8 cellular contexts compared by ENCODE assay signal in genomic region chr19:42176990-42177685, GRCh38. TPM values are rescaled to one million over a fixed set of nuclear protein-coding genes. Genes with fewer than 3 reads are reported as not detected.
DNase-seq lines count a peak whose midpoint lies in the region; ATAC-seq and TF ChIP-seq lines count a peak whose summit lies in the region.

No MANE protein-coding gene starts in this region.

- no peaks in the 10 kb centered on the region for H3K9me3 ChIP-seq in SK-N-MC (ENCODE audit: low read depth, low read length)
- H3K9me3 ChIP-seq in cardiac muscle cell (ENCODE audit: low read depth): no peaks in the 10 kb centered on the region
- no peaks in the 10 kb centered on the region for H3K9me3 ChIP-seq in tibial nerve

- CTCF ChIA-PET in GM10248 (lab: Yijun Ruan, JAX): interaction anchor here (1.0 to 2.6 kb wide), 7 partner anchors 8 to 69 kb away, joined by 3 to 9 read pairs (median 7); partner anchors contain the start of gene POU2F2

- H3K4me3 ChIP-seq in SK-N-MC (peak overlapping the region; percentile 64), cardiac muscle cell (peak overlapping the region; percentile 42), tibial nerve (peak overlapping the region; percentile 27 to 52 (median 40))

- H3K27me3 Mint-ChIP-seq in activated naive CD8-positive, alpha-beta T cell treated with anti-CD3 and anti-CD28 coated beads for 36 hours: peaks cover 27% of the 10 kb centered on the region

- TF ChIP-seq CTCF in GM10248 (IDR thresholded peaks at IDR 0.05; ENCODE audit: control extremely low read depth, extremely low read depth, low read depth, missing control alignments): peak; percentile 54
- peak; percentile 31 for TF ChIP-seq CTCF in cardiac muscle cell (IDR thresholded peaks at IDR 0.05; ENCODE audit: low read depth, low read length)
- TF ChIP-seq CTCF in tibial nerve (IDR thresholded peaks at IDR 0.05): peak; percentile 31 to 56 (median 51)

- peaks cover 5% of the 10 kb centered on the region for H3K4me1 ChIP-seq in cardiac muscle cell (ENCODE audit: low read depth)
- peaks cover 0 to 20% (median 10%) of the 10 kb centered on the region in 4 donors for H3K4me1 ChIP-seq in tibial nerve

- WGBS in tibial nerve, 2 donors: 0% methylated on average over 40 to 55 of the region's 66 CpGs

- DNase-seq in GM10248 (ENCODE audit: extremely low spot score): peak; percentile 75
- DNase-seq in MV-4-11 (lab: John Stamatoyannopoulos, UW): peak; percentile 59
- DNase-seq in SK-N-MC (ENCODE audit: low read depth, low spot score): no peak
- peak; percentile 85 for DNase-seq in activated naive CD8-positive, alpha-beta T cell treated with anti-CD3 and anti-CD28 coated beads for 36 hours
- DNase-seq in cardiac muscle cell (ENCODE audit: low read depth in 1 of 2, low spot score in 1 of 2): peak; percentile 80 to 89
- peak; percentile 29 for DNase-seq in pons (ENCODE audit: low spot score)
- peak; percentile 26 to 33 for DNase-seq in tibial nerve (ENCODE audit: low spot score in 2 of 2)

- H3K4me3 Mint-ChIP-seq in activated naive CD8-positive, alpha-beta T cell treated with anti-CD3 and anti-CD28 coated beads for 36 hours: no peak overlapping the region

- H3K27ac Mint-ChIP-seq in activated naive CD8-positive, alpha-beta T cell treated with anti-CD3 and anti-CD28 coated beads for 36 hours: no peak overlapping the region

- H3K27me3 ChIP-seq in cardiac muscle cell (peaks cover 98% of the 10 kb centered on the region), tibial nerve (peaks cover 3 to 92% of the 10 kb centered on the region in 2 donors)

- no peak overlapping the region for H3K9ac ChIP-seq in SK-N-MC (ENCODE audit: insufficient read length)

- peaks cover 9% of the 10 kb centered on the region for H3K4me1 Mint-ChIP-seq in activated naive CD8-positive, alpha-beta T cell treated with anti-CD3 and anti-CD28 coated beads for 36 hours

- POLR2A ChIA-PET in GM10248 (lab: Yijun Ruan, JAX): interaction anchor here (0.5 to 0.7 kb wide), 2 partner anchors 10 to 1622 kb away, joined by 3 to 4 read pairs; no protein-coding TSS in a partner anchor

- H3K36me3 ChIP-seq in SK-N-MC (ENCODE audit: insufficient read depth, low read length): no peaks in the 10 kb centered on the region
- H3K36me3 ChIP-seq in cardiac muscle cell: no peaks in the 10 kb centered on the region
- H3K36me3 ChIP-seq in tibial nerve: no peaks in the 10 kb centered on the region

- ATAC-seq in GM21786 (IDR thresholded peaks at IDR 0.05; ENCODE audit: unreplicated experiment): no peak

- H3K36me3 Mint-ChIP-seq in activated naive CD8-positive, alpha-beta T cell treated with anti-CD3 and anti-CD28 coated beads for 36 hours: no peaks in the 10 kb centered on the region

- no peak overlapping the region for H3K27ac ChIP-seq in SK-N-MC
- H3K27ac ChIP-seq in cardiac muscle cell: no peak overlapping the region
- H3K27ac ChIP-seq in tibial nerve: no peak overlapping the region

- no peak for TF ChIP-seq EP300 in tibial nerve (IDR thresholded peaks at IDR 0.05)

- no peaks in the 10 kb centered on the region for H3K9me3 Mint-ChIP-seq in activated naive CD8-positive, alpha-beta T cell treated with anti-CD3 and anti-CD28 coated beads for 36 hours

- TF ChIP-seq POLR2A in tibial nerve (IDR thresholded peaks at IDR 0.05): no peak

RNA-seq across cellular contexts. Expression of gene DEDD2, which starts 40.3 kb away (rescaled TPM):
- 10 to 100 TPM; 16.2 to 17.6 TPM for total RNA-seq in activated naive CD8-positive, alpha-beta T cell treated with anti-CD3 and anti-CD28 coated beads for 36 hours
- 69.7 and 71.6 TPM in 2 replicates for total RNA-seq in cardiac muscle cell
- polyA plus RNA-seq in cardiac muscle cell: 46.0 and 58.2 TPM in 2 replicates
- 10 to 100 TPM; 33.9 to 56.2 (median 40.3) TPM for total RNA-seq in tibial nerve

RNA-seq across cellular contexts. Expression of gene ZNF526, which starts 43.0 kb away (rescaled TPM):
- total RNA-seq in activated naive CD8-positive, alpha-beta T cell treated with anti-CD3 and anti-CD28 coated beads for 36 hours: 10 to 100 TPM; 12.1 to 14.5 TPM
- total RNA-seq in cardiac muscle cell (8.8 and 13.0 TPM in 2 replicates), tibial nerve (1 to 10 TPM; 4.3 to 6.3 (median 6.3) TPM)
- polyA plus RNA-seq in cardiac muscle cell: 9.2 and 10.1 TPM in 2 replicates

RNA-seq across cellular contexts. Expression of gene POU2F2, which starts 44.9 kb away (rescaled TPM):
- 10 to 100 TPM; 50.8 to 52.2 TPM for total RNA-seq in activated naive CD8-positive, alpha-beta T cell treated with anti-CD3 and anti-CD28 coated beads for 36 hours
- not detected in 2 replicates for total RNA-seq in cardiac muscle cell
- 0.12 and 0.31 TPM in 2 replicates for polyA plus RNA-seq in cardiac muscle cell
- 1 to 10 TPM in 1 of 4 donors, under 1 TPM in 3; 0.21 to 6.0 (median 0.51) TPM for total RNA-seq in tibial nerve

Comparison
In these comparisons a context has a peak if more than half of its experiments do, and no peak if none do; other contexts are left out.
1. RNA of gene POU2F2, which starts 44.9 kb away (total RNA-seq): 50.8 to 52.2 TPM in activated naive CD8-positive, alpha-beta T cell treated with anti-CD3 and anti-CD28 coated beads for 36 hours; 0.21 to 6.0 TPM in tibial nerve and not detected in cardiac muscle cell; every median in the first group is over 4 times any median in the second.
2. Peak in every context shown above with its lines, with median percentiles within 50 percentile points of each other: CTCF ChIP-seq and H3K4me3 ChIP-seq.